ENCODE assay signal across 13 cellular contexts in the genomic region with DNA sequence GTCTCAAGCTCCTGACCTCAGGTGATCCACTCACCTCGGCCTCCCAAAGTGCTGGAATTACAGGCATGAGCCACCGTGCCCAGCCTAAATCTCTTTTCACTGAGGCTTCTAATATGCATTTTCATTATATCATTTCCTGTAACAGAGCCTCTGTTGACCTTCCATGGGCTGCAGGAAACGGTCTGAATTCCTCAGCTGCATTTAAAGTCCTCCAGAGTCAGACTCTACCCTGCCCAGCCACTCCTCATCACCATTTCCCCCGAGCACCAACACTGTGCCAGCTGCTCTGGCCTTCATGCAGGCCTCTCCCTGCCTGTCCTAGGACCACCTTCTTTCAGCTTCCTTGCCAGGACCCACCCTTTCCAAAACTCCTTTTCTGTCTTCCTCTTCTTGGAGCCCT. TPM values are rescaled to one million over a fixed set of nuclear protein-coding genes. Genes with fewer than 3 reads are reported as not detected.
DNase-seq lines count a peak whose midpoint lies in the region; ATAC-seq and TF ChIP-seq lines count a peak whose summit lies in the region.
"Had no signal": no experiment of that assay in that cellular context is flagged by ENCODE, and none has a peak within 500 bp of the region (broad histone marks: within the 10 kb centered on the region; RNA-seq: fewer than 3 reads in every experiment).

No MANE protein-coding gene starts in this region.

- ATAC-seq in left ventricle myocardium superior (peak; percentile 39), sciatic nerve (peak; percentile 31), GM18861 (IDR thresholded peaks at IDR 0.05; ENCODE audit: unreplicated experiment) (no peak), GM19467 (IDR thresholded peaks at IDR 0.05; ENCODE audit: unreplicated experiment) (no peak)

- peak overlapping the region; percentile 21 for H3K4me3 Mint-ChIP-seq in HFFc6
- H3K4me3 Mint-ChIP-seq in activated T-helper 2 cell treated with anti-CD3 and anti-CD28 coated beads, Interferon-gamma antibody, Interleukin-2, Interleukin-4, amounts not matched to agents 10 μg/mL and 5 μg/mL and 100 μg/mL, durations not matched to agents 14 hours and 24 hours and 36 hours (ENCODE audit: low read depth): no peak overlapping the region

- intact Hi-C loops in activated T-helper 2 cell treated with anti-CD3 and anti-CD28 coated beads, Interferon-gamma antibody, Interleukin-2, Interleukin-4, amounts not matched to agents 10 μg/mL and 5 μg/mL and 100 μg/mL, durations not matched to agents 14 hours and 24 hours and 36 hours (cut with micrococcal nuclease): no loop called here
- intact Hi-C loops in left ventricle myocardium superior (cut with micrococcal nuclease): no loop called here
- intact Hi-C loops in sciatic nerve (cut with DNase I): loop anchor here (5.0 kb wide), 1 partner anchor 272 kb away; no protein-coding TSS in a partner anchor

- H3K4me1 Mint-ChIP-seq in HFFc6 (ENCODE audit: low read depth): peaks cover 55% of the 10 kb centered on the region
- peaks cover 46% of the 10 kb centered on the region for H3K4me1 Mint-ChIP-seq in activated T-helper 2 cell treated with anti-CD3 and anti-CD28 coated beads, Interferon-gamma antibody, Interleukin-2, Interleukin-4, amounts not matched to agents 10 μg/mL and 5 μg/mL and 100 μg/mL, durations not matched to agents 14 hours and 24 hours and 36 hours (ENCODE audit: low read depth)

- DNase-seq in HFFc6 (no peak), left ventricle myocardium superior (no peak), sciatic nerve (ENCODE audit: low spot score) (no peak), iPS-NIHi11 (ENCODE audit: low spot score) (no peak), GM19240 (ENCODE audit: insufficient read length, low spot score) (no peak)
- DNase-seq in activated T-helper 2 cell treated with anti-CD3 and anti-CD28 coated beads, Interferon-gamma antibody, Interleukin-2, Interleukin-4, amounts not matched to agents 10 μg/mL and 5 μg/mL and 100 μg/mL, durations not matched to agents 14 hours and 24 hours and 36 hours (ENCODE audit: low spot score): no peak
- DNase-seq: activated CD4-positive, alpha-beta T cell treated with anti-CD3 and anti-CD28 coated beads, Interleukin-2, amount 50 U/mL, for 48 hours; activated naive CD4-positive, alpha-beta T cell treated with anti-CD3 and anti-CD28 coated beads, Interleukin-2, amount 50 U/mL, for 16 hours; hypothalamus; stimulated activated CD4-positive, alpha-beta T cell treated with anti-CD3 and anti-CD28 coated beads, Interleukin-12 subunit alpha, Interleukin-12 subunit beta, amount 100 ng/mL, for 4 hours; stimulated activated CD8-positive, alpha-beta memory T cell treated with anti-CD3 and anti-CD28 coated beads, Interleukin-4, amount 100 ng/mL, for 48 hours had no signal

- H3K27ac Mint-ChIP-seq in HFFc6: peak overlapping the region; percentile 81
- peak overlapping the region; percentile 31 for H3K27ac Mint-ChIP-seq in activated T-helper 2 cell treated with anti-CD3 and anti-CD28 coated beads, Interferon-gamma antibody, Interleukin-2, Interleukin-4, amounts not matched to agents 10 μg/mL and 5 μg/mL and 100 μg/mL, durations not matched to agents 14 hours and 24 hours and 36 hours

- no peaks in the 10 kb centered on the region for H3K9me3 Mint-ChIP-seq in HFFc6
- H3K9me3 Mint-ChIP-seq in activated T-helper 2 cell treated with anti-CD3 and anti-CD28 coated beads, Interferon-gamma antibody, Interleukin-2, Interleukin-4, amounts not matched to agents 10 μg/mL and 5 μg/mL and 100 μg/mL, durations not matched to agents 14 hours and 24 hours and 36 hours: no peaks in the 10 kb centered on the region

- H3K27me3 Mint-ChIP-seq in HFFc6 (ENCODE audit: insufficient read depth): peaks cover 3% of the 10 kb centered on the region; the same call in 1 of the 2 replicates
- H3K27me3 Mint-ChIP-seq in activated T-helper 2 cell treated with anti-CD3 and anti-CD28 coated beads, Interferon-gamma antibody, Interleukin-2, Interleukin-4, amounts not matched to agents 10 μg/mL and 5 μg/mL and 100 μg/mL, durations not matched to agents 14 hours and 24 hours and 36 hours (ENCODE audit: low read depth): no peaks in the 10 kb centered on the region

- no peaks in the 10 kb centered on the region for H3K36me3 Mint-ChIP-seq in HFFc6 (ENCODE audit: low read depth)
- no peaks in the 10 kb centered on the region for H3K36me3 Mint-ChIP-seq in activated T-helper 2 cell treated with anti-CD3 and anti-CD28 coated beads, Interferon-gamma antibody, Interleukin-2, Interleukin-4, amounts not matched to agents 10 μg/mL and 5 μg/mL and 100 μg/mL, durations not matched to agents 14 hours and 24 hours and 36 hours (ENCODE audit: low read depth)

- no peak for TF ChIP-seq CTCF in HFFc6 (IDR thresholded peaks at IDR 0.05)

RNA-seq across cellular contexts. Expression of gene NFKBIA, which starts 9.8 kb away (rescaled TPM):
- total RNA-seq in HFFc6 (2021; fragmentation: NEBNext Ultra II Directional; extraction: Animal tissue kit (Norgen Biotek cat#: 25700)): 10 to 100 TPM; 27.6 to 52.1 (median 48.3) TPM
- total RNA-seq in activated T-helper 2 cell treated with anti-CD3 and anti-CD28 coated beads, Interferon-gamma antibody, Interleukin-2, Interleukin-4, amounts not matched to agents 10 μg/mL and 5 μg/mL and 100 μg/mL, durations not matched to agents 14 hours and 24 hours and 36 hours: 386 and 390 TPM in 2 replicates
- 96.4 TPM for total RNA-seq in left ventricle myocardium superior
- total RNA-seq in sciatic nerve: 177 TPM

Comparison
In these comparisons a context has a peak if more than half of its experiments do, and no peak if none do; other contexts are left out.
1. ATAC-seq: peak in left ventricle myocardium superior (single experiment) and sciatic nerve (single experiment); none in GM18861 (single experiment) and GM19467 (single experiment).